ENCODE assay signal across 1 cellular context in the genomic region with DNA sequence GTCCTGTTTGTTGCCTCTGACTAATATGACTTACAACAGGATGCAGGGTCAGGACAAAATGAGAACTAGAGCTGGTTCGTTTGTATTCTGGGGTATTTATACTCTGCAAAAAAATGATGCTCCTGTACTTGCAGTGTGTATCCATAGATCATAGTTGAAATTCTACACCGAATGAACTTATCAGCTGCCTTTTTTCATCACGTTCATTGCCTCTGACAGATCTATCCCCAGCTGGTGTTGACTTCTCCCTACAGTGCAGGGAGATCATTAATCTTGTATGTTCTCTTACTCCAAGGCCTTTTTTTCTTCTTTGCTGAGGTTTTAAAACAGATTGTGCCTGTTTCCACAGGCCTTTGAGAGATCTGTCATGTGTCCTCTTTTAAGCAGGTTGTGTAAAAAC.
TF ChIP-seq lines count a peak whose summit lies in the region.

No MANE protein-coding gene starts in this region.

TF ChIP-seq in HepG2, 621 proteins besides CTCF, POLR2A, EP300 and RAD21 (continued from another document):
- TF ChIP-seq, protein P1, sequence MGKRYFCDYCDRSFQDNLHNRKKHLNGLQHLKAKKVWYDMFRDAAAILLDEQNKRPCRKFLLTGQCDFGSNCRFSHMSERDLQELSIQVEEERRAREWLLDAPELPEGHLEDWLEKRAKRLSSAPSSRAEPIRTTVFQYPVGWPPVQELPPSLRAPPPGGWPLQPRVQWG (CRISPR knock-in tag; IDR thresholded peaks at IDR 0.05; ENCODE audit: borderline replicate concordance, low read depth) = no peak
- TF ChIP-seq JUNB (CRISPR knock-in tag; IDR thresholded peaks at IDR 0.05; ENCODE audit: borderline replicate concordance) (no peak), TBX2 (CRISPR knock-in tag; IDR thresholded peaks at IDR 0.05; ENCODE audit: borderline replicate concordance) (no peak), ZNF569 (CRISPR knock-in tag; IDR thresholded peaks at IDR 0.05; ENCODE audit: borderline replicate concordance) (no peak)
- TF ChIP-seq, protein P2, sequence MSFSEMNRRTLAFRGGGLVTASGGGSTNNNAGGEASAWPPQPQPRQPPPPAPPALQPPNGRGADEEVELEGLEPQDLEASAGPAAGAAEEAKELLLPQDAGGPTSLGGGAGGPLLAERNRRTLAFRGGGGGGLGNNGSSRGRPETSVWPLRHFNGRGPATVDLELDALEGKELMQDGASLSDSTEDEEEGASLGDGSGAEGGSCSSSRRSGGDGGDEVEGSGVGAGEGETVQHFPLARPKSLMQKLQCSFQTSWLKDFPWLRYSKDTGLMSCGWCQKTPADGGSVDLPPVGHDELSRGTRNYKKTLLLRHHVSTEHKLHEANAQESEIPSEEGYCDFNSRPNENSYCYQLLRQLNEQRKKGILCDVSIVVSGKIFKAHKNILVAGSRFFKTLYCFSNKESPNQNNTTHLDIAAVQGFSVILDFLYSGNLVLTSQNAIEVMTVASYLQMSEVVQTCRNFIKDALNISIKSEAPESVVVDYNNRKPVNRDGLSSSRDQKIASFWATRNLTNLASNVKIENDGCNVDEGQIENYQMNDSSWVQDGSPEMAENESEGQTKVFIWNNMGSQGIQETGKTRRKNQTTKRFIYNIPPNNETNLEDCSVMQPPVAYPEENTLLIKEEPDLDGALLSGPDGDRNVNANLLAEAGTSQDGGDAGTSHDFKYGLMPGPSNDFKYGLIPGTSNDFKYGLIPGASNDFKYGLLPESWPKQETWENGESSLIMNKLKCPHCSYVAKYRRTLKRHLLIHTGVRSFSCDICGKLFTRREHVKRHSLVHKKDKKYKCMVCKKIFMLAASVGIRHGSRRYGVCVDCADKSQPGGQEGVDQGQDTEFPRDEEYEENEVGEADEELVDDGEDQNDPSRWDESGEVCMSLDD (CRISPR knock-in tag; IDR thresholded peaks at IDR 0.05; ENCODE audit: borderline replicate concordance) = no peak
- TF ChIP-seq, protein P3, sequence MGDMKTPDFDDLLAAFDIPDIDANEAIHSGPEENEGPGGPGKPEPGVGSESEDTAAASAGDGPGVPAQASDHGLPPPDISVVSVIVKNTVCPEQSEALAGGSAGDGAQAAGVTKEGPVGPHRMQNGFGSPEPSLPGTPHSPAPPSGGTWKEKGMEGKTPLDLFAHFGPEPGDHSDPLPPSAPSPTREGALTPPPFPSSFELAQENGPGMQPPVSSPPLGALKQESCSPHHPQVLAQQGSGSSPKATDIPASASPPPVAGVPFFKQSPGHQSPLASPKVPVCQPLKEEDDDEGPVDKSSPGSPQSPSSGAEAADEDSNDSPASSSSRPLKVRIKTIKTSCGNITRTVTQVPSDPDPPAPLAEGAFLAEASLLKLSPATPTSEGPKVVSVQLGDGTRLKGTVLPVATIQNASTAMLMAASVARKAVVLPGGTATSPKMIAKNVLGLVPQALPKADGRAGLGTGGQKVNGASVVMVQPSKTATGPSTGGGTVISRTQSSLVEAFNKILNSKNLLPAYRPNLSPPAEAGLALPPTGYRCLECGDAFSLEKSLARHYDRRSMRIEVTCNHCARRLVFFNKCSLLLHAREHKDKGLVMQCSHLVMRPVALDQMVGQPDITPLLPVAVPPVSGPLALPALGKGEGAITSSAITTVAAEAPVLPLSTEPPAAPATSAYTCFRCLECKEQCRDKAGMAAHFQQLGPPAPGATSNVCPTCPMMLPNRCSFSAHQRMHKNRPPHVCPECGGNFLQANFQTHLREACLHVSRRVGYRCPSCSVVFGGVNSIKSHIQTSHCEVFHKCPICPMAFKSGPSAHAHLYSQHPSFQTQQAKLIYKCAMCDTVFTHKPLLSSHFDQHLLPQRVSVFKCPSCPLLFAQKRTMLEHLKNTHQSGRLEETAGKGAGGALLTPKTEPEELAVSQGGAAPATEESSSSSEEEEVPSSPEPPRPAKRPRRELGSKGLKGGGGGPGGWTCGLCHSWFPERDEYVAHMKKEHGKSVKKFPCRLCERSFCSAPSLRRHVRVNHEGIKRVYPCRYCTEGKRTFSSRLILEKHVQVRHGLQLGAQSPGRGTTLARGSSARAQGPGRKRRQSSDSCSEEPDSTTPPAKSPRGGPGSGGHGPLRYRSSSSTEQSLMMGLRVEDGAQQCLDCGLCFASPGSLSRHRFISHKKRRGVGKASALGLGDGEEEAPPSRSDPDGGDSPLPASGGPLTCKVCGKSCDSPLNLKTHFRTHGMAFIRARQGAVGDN (CRISPR knock-in tag; IDR thresholded peaks at IDR 0.05) = no peak
